31 cellular contexts compared by ENCODE assay signal in the genomic region with DNA sequence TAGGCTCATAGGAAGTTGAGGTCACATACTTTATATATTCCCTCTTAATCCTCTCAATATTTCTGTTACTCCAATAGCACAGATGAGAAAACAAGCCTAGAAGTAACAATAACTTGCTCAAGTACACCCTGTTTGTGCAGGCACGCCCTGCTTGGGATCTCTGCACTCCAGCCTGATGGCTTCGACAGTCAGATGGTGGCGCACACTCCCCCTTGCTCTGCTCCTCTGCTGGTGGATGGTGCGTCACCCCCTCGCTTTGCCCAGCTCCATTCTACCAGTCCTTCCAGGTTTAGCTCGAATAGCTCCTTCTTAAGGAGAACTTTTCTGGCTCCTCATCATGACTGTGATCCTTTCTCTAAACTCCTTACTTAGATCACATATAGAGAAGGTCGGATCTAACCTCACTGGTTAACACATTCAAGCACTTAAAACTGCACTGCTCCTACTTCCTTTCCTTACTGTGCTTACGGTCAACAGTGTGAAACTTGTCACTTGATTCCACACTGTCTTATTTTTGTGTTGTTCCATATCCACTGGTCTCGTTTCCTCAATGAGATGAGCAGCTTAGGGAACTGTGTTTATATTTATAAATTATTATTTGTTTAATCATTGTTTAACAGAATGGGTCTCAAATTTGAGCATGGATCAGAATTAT. TPM values are rescaled to one million over a fixed set of nuclear protein-coding genes. Genes with fewer than 3 reads are reported as not detected.
DNase-seq lines count a peak whose midpoint lies in the region; ATAC-seq and TF ChIP-seq lines count a peak whose summit lies in the region.
"Had no signal": no experiment of that assay in that cellular context is flagged by ENCODE, and none has a peak within 500 bp of the region (broad histone marks: within the 10 kb centered on the region; RNA-seq: fewer than 3 reads in every experiment).

No MANE protein-coding gene starts in this region.

- no peak overlapping the region for H3K4me3 ChIP-seq in CD4-positive, alpha-beta memory T cell (ENCODE audit: low read length in 2 of 2)
- no peak overlapping the region for H3K4me3 ChIP-seq in OCI-LY1 (ENCODE audit: low read depth, low read length, poor library complexity, severe bottlenecking)
- peak overlapping the region in 3 of 4 donors; percentile 2 to 21 (median 3) for H3K4me3 ChIP-seq in sigmoid colon
- H3K4me3 ChIP-seq: breast epithelium, dorsolateral prefrontal cortex, PC-9, SJCRH30, suprapubic skin had no signal

- H3K9ac ChIP-seq in OCI-LY1 (ENCODE audit: low read length) = no peak overlapping the region
- H3K9ac ChIP-seq: KMS-11 had no signal

- WGBS in sigmoid colon, 2 donors = 75 to 84% methylated on average over 9 of the region's 9 CpGs

- peaks cover 2 to 4% of the 10 kb centered on the region in 2 donors for H3K36me3 Mint-ChIP-seq in CD4-positive, alpha-beta memory T cell
- peaks cover 0 to 4% (median 3%) of the 10 kb centered on the region in 3 donors for H3K36me3 Mint-ChIP-seq in immature natural killer cell
- H3K36me3 Mint-ChIP-seq: CD8-positive, alpha-beta T cell had no signal

- no peaks in the 10 kb centered on the region for H3K9me2 ChIP-seq in OCI-LY1 (ENCODE audit: low read depth, low read length)

- H3K27me3 ChIP-seq in CD4-positive, alpha-beta memory T cell (ENCODE audit: insufficient read depth, low read length) = no peaks in the 10 kb centered on the region
- H3K27me3 ChIP-seq in OCI-LY1 (ENCODE audit: insufficient read depth, low read length) (no peaks in the 10 kb centered on the region), sigmoid colon (no peaks in the 10 kb centered on the region)
- H3K27me3 ChIP-seq: breast epithelium, SJCRH30 had no signal

- peak overlapping the region in 7 of 8 donors; percentile 21 to 70 (median 37) for H3K4me3 Mint-ChIP-seq in CD4-positive, alpha-beta memory T cell
- peak overlapping the region; percentile 79 to 93 (median 90) for H3K4me3 Mint-ChIP-seq in immature natural killer cell
- H3K4me3 Mint-ChIP-seq: activated CD4-positive, alpha-beta T cell treated with anti-CD3 and anti-CD28 coated beads, Interleukin-2, amount 10 ng/mL, durations not matched to agents 7 days and 5 days; CD8-positive, alpha-beta T cell had no signal

- no peak for TF ChIP-seq POLR2A in sigmoid colon (IDR thresholded peaks at IDR 0.05)

- H3K27ac Mint-ChIP-seq in CD4-positive, alpha-beta memory T cell = peak overlapping the region in 6 of 7 donors; percentile 19 to 90 (median 76)
- peak overlapping the region; percentile 79 to 96 (median 92) for H3K27ac Mint-ChIP-seq in immature natural killer cell
- H3K27ac Mint-ChIP-seq: activated CD4-positive, alpha-beta T cell treated with anti-CD3 and anti-CD28 coated beads, Interleukin-2, amount 10 ng/mL, durations not matched to agents 7 days and 5 days; CD8-positive, alpha-beta T cell had no signal

- CTCF ChIA-PET in CD4-positive, alpha-beta memory T cell (lab: Charles Lee; ENCODE audit: partially characterized antibody) = interaction anchor here (1.2 to 2.2 kb wide), 3 partner anchors 33 to 106 kb away, joined by 5 to 12 read pairs (median 5); no protein-coding TSS in a partner anchor

- no peak for TF ChIP-seq EP300 in sigmoid colon (IDR thresholded peaks at IDR 0.05)

- H3K36me3 ChIP-seq in CD4-positive, alpha-beta memory T cell (ENCODE audit: insufficient read depth, low read length) = no peaks in the 10 kb centered on the region
- no peaks in the 10 kb centered on the region for H3K36me3 ChIP-seq in OCI-LY1 (ENCODE audit: insufficient read depth, low read length)
- no peaks in the 10 kb centered on the region for H3K36me3 ChIP-seq in sigmoid colon
- H3K36me3 ChIP-seq: breast epithelium, SJCRH30, suprapubic skin had no signal

- no peaks in the 10 kb centered on the region for H3K9me3 ChIP-seq in CD4-positive, alpha-beta memory T cell (ENCODE audit: control insufficient read depth in 1 of 2, low read length in 2 of 2)
- H3K9me3 ChIP-seq in OCI-LY1 (ENCODE audit: low read length) = no peaks in the 10 kb centered on the region
- no peaks in the 10 kb centered on the region for H3K9me3 ChIP-seq in sigmoid colon
- H3K9me3 ChIP-seq: breast epithelium, SJCRH30, suprapubic skin had no signal

- H3F3A ChIP-seq in OCI-LY1 (ENCODE audit: insufficient read depth, low read length) = no peaks in the 10 kb centered on the region

- H3K4me1 ChIP-seq in CD4-positive, alpha-beta memory T cell (ENCODE audit: insufficient read depth, low read length) = peaks cover 40% of the 10 kb centered on the region
- peaks cover 6% of the 10 kb centered on the region for H3K4me1 ChIP-seq in OCI-LY1 (ENCODE audit: insufficient read depth, low read length, severe bottlenecking)
- peaks cover 0 to 78% (median 67%) of the 10 kb centered on the region in 4 donors for H3K4me1 ChIP-seq in sigmoid colon
- H3K4me1 ChIP-seq: breast epithelium, SJCRH30 had no signal

- POLR2A ChIA-PET in CD4-positive, alpha-beta memory T cell (lab: Charles Lee; ENCODE audit: partially characterized antibody) = interaction anchor here (2.6 to 4.9 kb wide), 2 partner anchors 12 to 13 kb away, joined by 9 to 33 read pairs; no protein-coding TSS in a partner anchor

- H4K20me1 ChIP-seq in OCI-LY1 (ENCODE audit: insufficient read depth, low read length) = no peaks in the 10 kb centered on the region

- no peak overlapping the region for H3K27ac ChIP-seq in CD4-positive, alpha-beta memory T cell (ENCODE audit: low read depth, low read length)
- no peak overlapping the region for H3K27ac ChIP-seq in OCI-LY1 (ENCODE audit: low read depth, low read length, poor library complexity, severe bottlenecking)
- H3K27ac ChIP-seq in sigmoid colon = peak overlapping the region; percentile 94 to 98 (median 97)
- H3K27ac ChIP-seq: KMS-11, PC-9, SJCRH30, suprapubic skin, VCaP had no signal

- DNase-seq in CD4-positive, alpha-beta memory T cell = no peak
- DNase-seq in immature natural killer cell (peak; percentile 49 to 63 (median 57)), sigmoid colon (peak; percentile 83), NOMO-1 (lab: John Stamatoyannopoulos, UW; ENCODE audit: unreplicated experiment in 2 of 2) (no peak), left colon (no peak), NCI-H1417 treated with DMSO at 0.1 percent for 48 hours (lab: John Stamatoyannopoulos, UW) (no peak)
- DNase-seq: activated CD4-positive, alpha-beta T cell treated with anti-CD3 and anti-CD28 coated beads, Interleukin-2, amount 10 ng/mL, durations not matched to agents 7 days and 5 days; CD8-positive, alpha-beta T cell; DMS79 treated with DMSO at 0.1 percent for 48 hours; dorsolateral prefrontal cortex; erythroblast; NCI-H1048; NCI-H2029; NCI-H226; NCI-H82; occipital lobe; PC-9; SJCRH30; stimulated activated CD4-positive, alpha-beta T cell treated with anti-CD3 and anti-CD28 coated beads, Interleukin-15, amount 100 ng/mL, for 24 hours had no signal

- ATAC-seq in left colon = no peak
- ATAC-seq in GM21367 (IDR thresholded peaks at IDR 0.05; ENCODE audit: unreplicated experiment) = no peak
- ATAC-seq: CD8-positive, alpha-beta T cell; left lobe of liver had no signal

- H3K9me3 Mint-ChIP-seq in CD4-positive, alpha-beta memory T cell = no peaks in the 10 kb centered on the region
- H3K9me3 Mint-ChIP-seq in immature natural killer cell = no peaks in the 10 kb centered on the region
- H3K9me3 Mint-ChIP-seq: CD8-positive, alpha-beta T cell had no signal

- intact Hi-C loops in CD4-positive, alpha-beta memory T cell (cut with micrococcal nuclease) = no loop called here
- intact Hi-C loops in sigmoid colon (cut with DNase I) (no loop called here), left colon (cut with DNase I, micrococcal nuclease) (no loop called here)

- no peak overlapping the region for H3K4me2 ChIP-seq in OCI-LY1 (ENCODE audit: low read length)
- H3K4me2 ChIP-seq: KMS-11, PC-9 had no signal

- no peak overlapping the region for H2AFZ ChIP-seq in OCI-LY1 (ENCODE audit: low read length)
- H2AFZ ChIP-seq: PC-9 had no signal

- H3K4me1 Mint-ChIP-seq in CD4-positive, alpha-beta memory T cell = peaks cover 32 to 66% (median 46%) of the 10 kb centered on the region in 4 donors
- H3K4me1 Mint-ChIP-seq in immature natural killer cell = peaks cover 73 to 89% of the 10 kb centered on the region in 2 donors

- peak; percentile 28; the same call in 1 of the 2 replicates for TF ChIP-seq CTCF in OCI-LY1 (IDR thresholded peaks at IDR 0.05; ENCODE audit: low read length)
- no peak for TF ChIP-seq CTCF in sigmoid colon (IDR thresholded peaks at IDR 0.05)

- no peaks in the 10 kb centered on the region for H3K27me3 Mint-ChIP-seq in CD4-positive, alpha-beta memory T cell
- peaks cover 2 to 10% (median 4%) of the 10 kb centered on the region in 3 donors for H3K27me3 Mint-ChIP-seq in immature natural killer cell (ENCODE audit: low read depth in 3 of 3)

- no peaks in the 10 kb centered on the region for H3K79me2 ChIP-seq in OCI-LY1 (ENCODE audit: insufficient read depth, low read length)

RNA-seq across cellular contexts. Expression of gene TSPAN2, which starts 3.0 kb away (rescaled TPM):
- 1 to 10 TPM; 1.3 to 3.5 TPM for total RNA-seq in CD4-positive, alpha-beta memory T cell
- 10 to 100 TPM; 20.8 to 21.8 TPM for polyA plus RNA-seq in CD4-positive, alpha-beta memory T cell
- polyA plus RNA-seq in immature natural killer cell (10 to 100 TPM; 50.1 to 80.1 (median 76.2) TPM), sigmoid colon (1 to 10 TPM in 2 of 3 donors, under 1 TPM in 1; 0.46 to 5.5 (median 1.8) TPM)
- total RNA-seq in sigmoid colon (100 to 1,000 TPM in 2 of 4 donors, 10 to 100 TPM in 2; 61.5 to 122 (median 94.7) TPM), left colon (10 to 100 TPM in 1 of 2 donors, 1 to 10 TPM in 1; 3.3 to 12.1 TPM)

RNA-seq across cellular contexts. Expression of gene TSHB, which starts 56.7 kb away (rescaled TPM):
- total RNA-seq in CD4-positive, alpha-beta memory T cell = not detected
- polyA plus RNA-seq in CD4-positive, alpha-beta memory T cell = not detected
- polyA plus RNA-seq in immature natural killer cell (not detected), sigmoid colon (not detected)
- total RNA-seq in sigmoid colon (not detected), left colon (not detected)
- total RNA-seq: activated CD4-positive, alpha-beta T cell treated with anti-CD3 and anti-CD28 coated beads, Interleukin-2, amount 10 ng/mL, durations not matched to agents 7 days and 5 days; breast epithelium; CD8-positive, alpha-beta T cell; dorsolateral prefrontal cortex; frontal cortex; H4; left lobe of liver; mononuclear cell; occipital lobe; PC-9; SJCRH30; suprapubic skin; T-helper 1 cell treated with Interleukin-12 subunit alpha and Interleukin-12 subunit beta and Interleukin-4 antibody, amounts not matched to agents 30 ng/mL and 1 ng/mL, for 36 hours had no signal
- polyA plus RNA-seq: AG04450 had no signal

Comparison
In these comparisons a context has a peak if more than half of its experiments do, and no peak if none do; other contexts are left out.
1. DNase-seq: peak in immature natural killer cell (3 of 3) and sigmoid colon (single experiment); none in CD4-positive, alpha-beta memory T cell (0 of 5), NOMO-1 (0 of 2), left colon (0 of 2) and NCI-H1417 treated with DMSO at 0.1 percent for 48 hours (single experiment).
2. H3K27ac ChIP-seq: peak in sigmoid colon (4 of 4); none in CD4-positive, alpha-beta memory T cell (single experiment) and OCI-LY1 (single experiment).
3. H3K4me3 ChIP-seq: peak in sigmoid colon (3 of 4); none in CD4-positive, alpha-beta memory T cell (0 of 2) and OCI-LY1 (single experiment).
4. RNA of gene TSPAN2, which starts 3.0 kb away (total RNA-seq): 61.5 to 122 TPM in sigmoid colon; 3.3 to 12.1 TPM in left colon and 1.3 to 3.5 TPM in CD4-positive, alpha-beta memory T cell; every median in the first group is over 4 times any median in the second.